31 cellular contexts compared by ENCODE assay signal in genomic region chr15:42282344-42282743, GRCh38.
"Had no signal": no experiment of that assay in that cellular context is flagged by ENCODE, and none has a peak within 500 bp of the region (broad histone marks: within the 10 kb centered on the region; RNA-seq: fewer than 3 reads in every experiment).

No MANE protein-coding gene starts in this region.

- H3K27ac Mint-ChIP-seq: activated CD4-positive, alpha-beta memory T cell treated with anti-CD3 and anti-CD28 coated beads, Interleukin-2, amount 10 ng/mL, durations not matched to agents 7 days and 5 days; activated CD4-positive, alpha-beta T cell treated with anti-CD3 and anti-CD28 coated beads, Interleukin-2, amount 10 ng/mL, durations not matched to agents 7 days and 5 days; activated T-helper 17 cell treated with anti-CD3 and anti-CD28 coated beads, Interleukin-2, amount 50 U/mL, for 72 hours; natural killer cell treated with Interleukin-12 subunit alpha and Interleukin-12 subunit beta and Interleukin-15 and Interleukin-18, amount 100 ng/mL, for 72 hours; progenitor cell of endocrine pancreas; stimulated activated naive B cell treated with anti-CD40 and anti-IgM and Interleukin-4, amounts not matched to agents 10 μg/mL and 1 μg/mL and 100 μg/mL, for 72 hours; T-helper 1 cell treated with Interleukin-12 subunit alpha and Interleukin-12 subunit beta and Interleukin-4 antibody, amounts not matched to agents 30 μg/mL and 1 μg/mL, for 36 hours had no signal

- H3K36me3 ChIP-seq: WERI-Rb-1 had no signal

- H3K4me1 Mint-ChIP-seq: activated T-helper 17 cell treated with anti-CD3 and anti-CD28 coated beads, Interleukin-2, amount 50 U/mL, for 72 hours; stimulated activated naive B cell treated with anti-CD40 and anti-IgM and Interleukin-4, amounts not matched to agents 10 μg/mL and 1 μg/mL and 100 μg/mL, for 72 hours had no signal

- H3K36me3 Mint-ChIP-seq: natural killer cell treated with Interleukin-12 subunit alpha and Interleukin-12 subunit beta and Interleukin-15 and Interleukin-18, amount 100 ng/mL, for 72 hours had no signal

- H3K9me3 Mint-ChIP-seq: activated CD4-positive, alpha-beta memory T cell treated with anti-CD3 and anti-CD28 coated beads, Interleukin-2, amount 10 ng/mL, durations not matched to agents 7 days and 5 days; activated CD4-positive, alpha-beta T cell treated with anti-CD3 and anti-CD28 coated beads, Interleukin-2, amount 10 ng/mL, durations not matched to agents 7 days and 5 days; activated T-cell treated with anti-CD3 and anti-CD28 coated beads, Interleukin-2, amount 50 U/mL, for 4 hours; activated T-helper 17 cell treated with anti-CD3 and anti-CD28 coated beads, Interleukin-2, amount 50 U/mL, for 72 hours; natural killer cell treated with Interleukin-12 subunit alpha and Interleukin-12 subunit beta and Interleukin-15 and Interleukin-18, amount 100 ng/mL, for 72 hours; stimulated activated naive B cell treated with anti-CD40 and anti-IgM and Interleukin-4, amounts not matched to agents 10 μg/mL and 1 μg/mL and 100 μg/mL, for 72 hours; T-helper 1 cell treated with Interleukin-12 subunit alpha and Interleukin-12 subunit beta and Interleukin-4 antibody, amounts not matched to agents 30 μg/mL and 1 μg/mL, for 36 hours had no signal

- H3K9me3 ChIP-seq: heart right ventricle, lower lobe of right lung, sigmoid colon, stomach, thyroid gland, upper lobe of left lung, vagina had no signal

- ATAC-seq: activated T-cell treated with anti-CD3 and anti-CD28 coated beads, Interleukin-2, amount 50 U/mL, for 4 hours; activated T-helper 17 cell treated with anti-CD3 and anti-CD28 coated beads, Interleukin-2, amount 50 U/mL, for 72 hours; esophagus mucosa; heart right ventricle; lower lobe of right lung; natural killer cell treated with Interleukin-12 subunit alpha and Interleukin-12 subunit beta and Interleukin-15 and Interleukin-18, amount 100 ng/mL, for 72 hours; stimulated activated naive B cell treated with anti-CD40 and anti-IgM and Interleukin-4, amounts not matched to agents 10 μg/mL and 1 μg/mL and 100 μg/mL, for 72 hours had no signal

- H3K27ac ChIP-seq: brain microvascular endothelial cell, heart right ventricle, lower lobe of right lung, sigmoid colon, stomach, thyroid gland, vagina, WERI-Rb-1 had no signal

- H3K27me3 Mint-ChIP-seq: activated CD4-positive, alpha-beta memory T cell treated with anti-CD3 and anti-CD28 coated beads, Interleukin-2, amount 10 ng/mL, durations not matched to agents 7 days and 5 days; activated CD4-positive, alpha-beta T cell treated with anti-CD3 and anti-CD28 coated beads, Interleukin-2, amount 10 ng/mL, durations not matched to agents 7 days and 5 days; activated T-helper 17 cell treated with anti-CD3 and anti-CD28 coated beads, Interleukin-2, amount 50 U/mL, for 72 hours; natural killer cell treated with Interleukin-12 subunit alpha and Interleukin-12 subunit beta and Interleukin-15 and Interleukin-18, amount 100 ng/mL, for 72 hours; progenitor cell of endocrine pancreas; stimulated activated naive B cell treated with anti-CD40 and anti-IgM and Interleukin-4, amounts not matched to agents 10 μg/mL and 1 μg/mL and 100 μg/mL, for 72 hours had no signal

- H3K4me3 ChIP-seq: heart right ventricle, lower lobe of right lung, sigmoid colon, stomach, thyroid gland, upper lobe of left lung, vagina had no signal

- H3K4me1 ChIP-seq: sigmoid colon, stomach, thyroid gland, vagina had no signal

- DNase-seq: activated CD4-positive, alpha-beta memory T cell treated with anti-CD3 and anti-CD28 coated beads, Interleukin-2, amount 10 ng/mL, durations not matched to agents 7 days and 5 days; activated CD4-positive, alpha-beta T cell treated with anti-CD3 and anti-CD28 coated beads for 1 hour; activated CD4-positive, alpha-beta T cell treated with anti-CD3 and anti-CD28 coated beads, Interleukin-2, amount 10 ng/mL, durations not matched to agents 7 days and 5 days; activated CD8-positive, alpha-beta memory T cell treated with anti-CD3 and anti-CD28 coated beads, Interleukin-2, amount 50 U/mL, for 48 hours; activated gamma-delta T cell treated with Interleukin-2 at 50 U/mL for 16 hours; activated naive CD4-positive, alpha-beta T cell treated with anti-CD3 and anti-CD28 coated beads, Interleukin-2, amount 50 U/mL, for 16 hours; activated T-cell treated with anti-CD3 and anti-CD28 coated beads, Interleukin-2, amount 50 U/mL, for 4 hours; amniotic stem cell; brain microvascular endothelial cell; caudate nucleus; cortex of kidney; foreskin fibroblast; heart right ventricle; lower lobe of right lung; mesenchymal stem cell; retina; sigmoid colon; stimulated activated CD4-positive, alpha-beta T cell treated with anti-CD3 and anti-CD28 coated beads, Interleukin-15, amount 100 ng/mL, for 24 hours; stimulated activated CD4-positive, alpha-beta T cell treated with anti-CD3 and anti-CD28 coated beads, Interleukin-2, amount 100 ng/mL, for 24 hours; stimulated activated naive B cell treated with anti-CD40 and anti-IgM and Interleukin-4, amounts not matched to agents 10 μg/mL and 1 μg/mL and 100 μg/mL, for 72 hours; stomach; T1000; thyroid gland; upper lobe of left lung; WERI-Rb-1 had no signal

- H3K27me3 ChIP-seq: brain microvascular endothelial cell, heart right ventricle, sigmoid colon, stomach, thyroid gland, upper lobe of left lung, vagina had no signal

- H3K4me3 Mint-ChIP-seq: activated CD4-positive, alpha-beta memory T cell treated with anti-CD3 and anti-CD28 coated beads, Interleukin-2, amount 10 ng/mL, durations not matched to agents 7 days and 5 days; activated CD4-positive, alpha-beta T cell treated with anti-CD3 and anti-CD28 coated beads, Interleukin-2, amount 10 ng/mL, durations not matched to agents 7 days and 5 days; activated T-cell treated with anti-CD3 and anti-CD28 coated beads, Interleukin-2, amount 50 U/mL, for 4 hours; activated T-helper 17 cell treated with anti-CD3 and anti-CD28 coated beads, Interleukin-2, amount 50 U/mL, for 72 hours; natural killer cell treated with Interleukin-12 subunit alpha and Interleukin-12 subunit beta and Interleukin-15 and Interleukin-18, amount 100 ng/mL, for 72 hours; stimulated activated naive B cell treated with anti-CD40 and anti-IgM and Interleukin-4, amounts not matched to agents 10 μg/mL and 1 μg/mL and 100 μg/mL, for 72 hours; T-helper 1 cell treated with Interleukin-12 subunit alpha and Interleukin-12 subunit beta and Interleukin-4 antibody, amounts not matched to agents 30 μg/mL and 1 μg/mL, for 36 hours had no signal
